13 cellular contexts compared by ENCODE assay signal in the genomic region with DNA sequence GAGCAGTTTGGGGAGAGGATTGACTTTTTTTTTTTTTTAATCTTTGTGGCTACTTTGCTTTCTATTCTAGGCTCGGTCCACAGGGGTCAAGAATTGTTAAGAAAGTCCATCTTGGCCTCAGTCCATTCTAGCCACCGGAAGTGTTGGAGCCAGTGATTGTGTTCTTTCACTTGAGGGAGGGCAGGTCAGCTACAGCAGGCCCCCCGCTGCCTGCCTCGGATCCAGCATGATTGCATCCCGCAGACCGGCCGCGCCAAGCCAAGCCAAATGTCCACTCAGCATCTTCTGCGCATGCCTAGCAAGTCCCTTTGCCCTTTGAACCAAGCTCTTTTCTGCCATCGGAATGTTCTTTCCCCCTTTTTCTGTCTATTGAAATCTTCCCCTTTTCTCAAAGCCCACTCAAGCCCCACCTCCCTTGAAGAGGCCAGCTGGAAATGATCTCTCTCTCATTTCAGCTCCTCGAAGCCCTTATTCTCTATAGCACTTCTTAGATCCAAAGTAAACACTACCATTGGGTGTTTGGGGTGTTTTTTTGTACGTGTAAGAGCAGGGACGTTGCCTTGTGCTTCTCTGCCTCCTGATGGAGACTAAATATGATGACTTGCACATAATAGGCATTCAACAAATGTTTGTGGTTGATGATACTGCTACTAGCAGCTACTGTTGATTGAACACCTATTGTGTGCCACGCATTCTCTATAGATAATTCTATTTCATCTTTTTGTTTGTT.
A peak's percentile ranks its signal among the peaks of the same experiment; 100 is the strongest.
DNase-seq lines count a peak whose midpoint lies in the region; ATAC-seq, FAIRE-seq and TF ChIP-seq lines count a peak whose summit lies in the region.
"Had no signal": no experiment of that assay in that cellular context is flagged by ENCODE, and none has a peak within 500 bp of the region (broad histone marks: within the 10 kb centered on the region; RNA-seq: fewer than 3 reads in every experiment).

No MANE protein-coding gene starts in this region.

- H2AFZ ChIP-seq in K562 (ENCODE audit: low read depth, low read length) = peak overlapping the region; percentile 35; the same call in 1 of the 2 replicates

- peak; percentile 76 for ATAC-seq in Right ventricle myocardium inferior
- ATAC-seq in K562 = no peak
- peak; percentile 33 for ATAC-seq in aorta (ENCODE audit: low FRiP score)
- ATAC-seq: gastroesophageal sphincter; stimulated activated naive CD8-positive, alpha-beta T cell treated with anti-CD3 and anti-CD28 coated beads, Interleukin-15, Interleukin-2, amounts not matched to agents 100 U/mL and 50 U/mL, for 24 hours had no signal

- H3K4me1 ChIP-seq in K562 (replicated peaks in 1 of 2; ENCODE audit: control insufficient read depth in 2 of 2, insufficient read depth in 2 of 2, low read length in 2 of 2) (peaks cover 3 to 38% of the 10 kb centered on the region in 2 experiments; a peak in 4 of 5 replicates), liver (ENCODE audit: control insufficient read depth in 4 of 4, insufficient read depth in 4 of 4, low read length in 3 of 4) (no peaks in the 10 kb centered on the region), aorta (ENCODE audit: control insufficient read depth in 1 of 2, insufficient read depth in 2 of 2, low read length in 2 of 2) (no peaks in the 10 kb centered on the region), colonic mucosa (no peaks in the 10 kb centered on the region)
- H3K4me1 ChIP-seq: gastroesophageal sphincter had no signal

- in situ Hi-C loops in K562 (cut with MboI) = no loop called here

- no peak; a peak in 1 of 6 replicates for TF ChIP-seq CTCF in K562 (IDR thresholded peaks at IDR 0.05 in 2 of 3, conservative IDR thresholded peaks at IDR 0.05 in 1 of 3; ENCODE audit: insufficient read depth in 2 of 3, low read depth in 1 of 3, low read length in 3 of 3)
- TF ChIP-seq CTCF in liver (IDR thresholded peaks at IDR 0.05; ENCODE audit: low read depth, low read length, missing input control) = no peak
- TF ChIP-seq CTCF in colonic mucosa (IDR thresholded peaks at IDR 0.05) = no peak

- intact Hi-C loops in Right ventricle myocardium inferior (cut with DNase I) = no loop called here
- intact Hi-C loops in cardiac septum (cut with DNase I) = no loop called here
- intact Hi-C loops in K562 (cut with micrococcal nuclease) = loop anchor here (5.0 kb wide), 1 partner anchor 138 kb away; no protein-coding TSS in a partner anchor
- intact Hi-C loops in aorta (cut with DNase I) = no loop called here
- intact Hi-C loops in colonic mucosa (cut with DNase I) = no loop called here

- no peak overlapping the region for H3K27ac ChIP-seq in K562 (ENCODE audit: extremely low read depth, low read depth, low read length)
- peak overlapping the region in 1 of 2 donors; percentile 7 for H3K27ac ChIP-seq in liver (ENCODE audit: low read depth in 1 of 2, low read length in 2 of 2)
- no peak overlapping the region for H3K27ac ChIP-seq in aorta (ENCODE audit: low read depth in 1 of 2, low read length in 2 of 2)
- no peak overlapping the region for H3K27ac ChIP-seq in colonic mucosa
- H3K27ac ChIP-seq: C4-2B, gastroesophageal sphincter had no signal

- no peak for TF ChIP-seq EP300 in K562 (IDR thresholded peaks at IDR 0.05; ENCODE audit: low read length)

- H3K4me3 ChIP-seq in K562 (no peak overlapping the region), liver (ENCODE audit: low read depth in 1 of 3, low read length in 3 of 3) (no peak overlapping the region), aorta (ENCODE audit: low read length in 2 of 2) (no peak overlapping the region), colonic mucosa (no peak overlapping the region)
- H3K4me3 ChIP-seq: gastroesophageal sphincter had no signal

- no peak for TF ChIP-seq POLR2A in K562 (conservative IDR thresholded peaks at IDR 0.05)

- 33% methylated on average over 14 of the region's 14 CpGs for WGBS in K562 (ENCODE audit: insufficient coverage, low coverage, missing lambda C conversion rate)
- 49% methylated on average over 14 of the region's 14 CpGs for WGBS in liver
- WGBS in aorta, 2 donors = 13 to 28% methylated on average over 14 of the region's 14 CpGs

- H3K4me2 ChIP-seq in K562 (ENCODE audit: insufficient read depth, low read length) = no peak overlapping the region; the same call in 1 of the 2 replicates

- POLR2A ChIA-PET in K562 (lab: Yijun Ruan, JAX) = interaction anchor here (0.6 to 1.2 kb wide), 2 partner anchors 18 to 19 kb away, joined by 4 read pairs; no protein-coding TSS in a partner anchor

- H3K9me1 ChIP-seq in K562 (ENCODE audit: control insufficient read depth, insufficient read depth, low read length) = no peaks in the 10 kb centered on the region

- H3K9ac ChIP-seq in K562 (ENCODE audit: insufficient read depth in 1 of 2, low read depth in 2 of 2, low read length in 2 of 2) (no peak overlapping the region), liver (ENCODE audit: low read depth in 1 of 2, low read length in 2 of 2) (no peak overlapping the region), colonic mucosa (ENCODE audit: low read depth in 2 of 2, low read length in 2 of 2) (no peak overlapping the region)

- H3K79me2 ChIP-seq in K562 (ENCODE audit: control insufficient read depth, insufficient read depth, low read length) = no peaks in the 10 kb centered on the region

- TF ChIP-seq RAD21 in K562 (CRISPR knock-in tag; conservative IDR thresholded peaks at IDR 0.05 in 1 of 2, IDR thresholded peaks at IDR 0.05 in 1 of 2) (peak in 1 of 2 experiments; percentile 10; a peak in 1 of 4 replicates), liver (IDR thresholded peaks at IDR 0.05) (peak in 1 of 2 donors; percentile 16)

- no peaks in the 10 kb centered on the region for H3K36me3 ChIP-seq in K562 (ENCODE audit: control insufficient read depth, insufficient read depth, low read length)
- no peaks in the 10 kb centered on the region for H3K36me3 ChIP-seq in liver (ENCODE audit: control insufficient read depth in 4 of 4, insufficient read depth in 3 of 4, low read depth in 1 of 4, low read length in 3 of 4)
- no peaks in the 10 kb centered on the region for H3K36me3 ChIP-seq in aorta (ENCODE audit: control insufficient read depth in 1 of 2, insufficient read depth in 2 of 2, low read length in 1 of 2)
- no peaks in the 10 kb centered on the region for H3K36me3 ChIP-seq in colonic mucosa
- H3K36me3 ChIP-seq: gastroesophageal sphincter had no signal

- H3K27me3 ChIP-seq in K562 (ENCODE audit: control insufficient read depth in 2 of 2, insufficient read depth in 2 of 2, low read length in 2 of 2) (no peaks in the 10 kb centered on the region), liver (ENCODE audit: control insufficient read depth in 4 of 4, insufficient read depth in 4 of 4, low read length in 3 of 4) (peaks cover 0 to 5% (median 0%) of the 10 kb centered on the region in 4 donors), aorta (ENCODE audit: control insufficient read depth in 1 of 2, insufficient read depth in 2 of 2, low read length in 1 of 2) (no peaks in the 10 kb centered on the region), colonic mucosa (no peaks in the 10 kb centered on the region)
- H3K27me3 ChIP-seq: gastroesophageal sphincter had no signal

- DNase-seq in Right ventricle myocardium inferior (ENCODE audit: missing footprints) = no peak
- DNase-seq in cardiac septum (ENCODE audit: low spot score) = no peak
- no peak for DNase-seq in K562 (ENCODE audit: extremely low read depth in 1 of 4, low spot score in 3 of 4)
- DNase-seq in aorta = peak in 1 of 2 donors; percentile 55
- no peak for DNase-seq in HuH-7 (ENCODE audit: low spot score)
- no peak for DNase-seq in RCC 7860 (ENCODE audit: low spot score)
- DNase-seq in colonic mucosa = no peak
- DNase-seq: activated CD4-positive, alpha-beta memory T cell treated with anti-CD3 and anti-CD28 coated beads, Interleukin-2, amount 10 ng/mL, durations not matched to agents 7 days and 5 days; NCI-H2081; stimulated activated naive CD8-positive, alpha-beta T cell treated with anti-CD3 and anti-CD28 coated beads, Interleukin-15, Interleukin-2, amounts not matched to agents 100 U/mL and 50 U/mL, for 24 hours had no signal

- no TSS peak for BruUV-seq in K562 (replicated peaks; lab: Mats Ljungman, UMichigan)

- FAIRE-seq in K562 (lab: Jason Lieb, UNC) (peak; percentile 35), RCC 7860 (lab: Jason Lieb, UNC) (no peak)

- H4K20me1 ChIP-seq in K562 (replicated peaks; ENCODE audit: control insufficient read depth, insufficient read depth, low read length) = no peaks in the 10 kb centered on the region

- CTCF ChIA-PET in K562 (lab: Yijun Ruan, JAX; ENCODE audit: low intra/inter-chr PET ratio) = interaction anchor here (0.7 kb wide), 1 partner anchor 320 kb away, joined by 3 read pairs; no protein-coding TSS in a partner anchor

- H3K9me3 ChIP-seq in K562 (replicated peaks; ENCODE audit: control insufficient read depth, insufficient read depth, low read depth, low read length) (no peaks in the 10 kb centered on the region), liver (ENCODE audit: control insufficient read depth in 4 of 4, low read length in 3 of 4) (no peaks in the 10 kb centered on the region), aorta (ENCODE audit: control insufficient read depth, low read length) (no peaks in the 10 kb centered on the region), colonic mucosa (no peaks in the 10 kb centered on the region)
- H3K9me3 ChIP-seq: gastroesophageal sphincter had no signal

TF ChIP-seq in K562, 482 proteins besides CTCF, POLR2A, EP300 and RAD21 (continues in another document):
- TF ChIP-seq HMGN3 (IDR thresholded peaks at IDR 0.05; ENCODE audit: borderline replicate concordance, extremely low read depth, insufficient read length, low read depth, low read length) (no peak), KDM1A (IDR thresholded peaks at IDR 0.05) (no peak)

TF ChIP-seq in liver, 16 proteins besides CTCF, POLR2A, EP300 and RAD21:
- TF ChIP-seq NR2F2 (IDR thresholded peaks at IDR 0.05) = peak; percentile 30
- TF ChIP-seq, protein P1, sequence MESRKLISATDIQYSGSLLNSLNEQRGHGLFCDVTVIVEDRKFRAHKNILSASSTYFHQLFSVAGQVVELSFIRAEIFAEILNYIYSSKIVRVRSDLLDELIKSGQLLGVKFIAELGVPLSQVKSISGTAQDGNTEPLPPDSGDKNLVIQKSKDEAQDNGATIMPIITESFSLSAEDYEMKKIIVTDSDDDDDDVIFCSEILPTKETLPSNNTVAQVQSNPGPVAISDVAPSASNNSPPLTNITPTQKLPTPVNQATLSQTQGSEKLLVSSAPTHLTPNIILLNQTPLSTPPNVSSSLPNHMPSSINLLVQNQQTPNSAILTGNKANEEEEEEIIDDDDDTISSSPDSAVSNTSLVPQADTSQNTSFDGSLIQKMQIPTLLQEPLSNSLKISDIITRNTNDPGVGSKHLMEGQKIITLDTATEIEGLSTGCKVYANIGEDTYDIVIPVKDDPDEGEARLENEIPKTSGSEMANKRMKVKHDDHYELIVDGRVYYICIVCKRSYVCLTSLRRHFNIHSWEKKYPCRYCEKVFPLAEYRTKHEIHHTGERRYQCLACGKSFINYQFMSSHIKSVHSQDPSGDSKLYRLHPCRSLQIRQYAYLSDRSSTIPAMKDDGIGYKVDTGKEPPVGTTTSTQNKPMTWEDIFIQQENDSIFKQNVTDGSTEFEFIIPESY (IDR thresholded peaks at IDR 0.05) = no peak
TF ChIP-seq in liver: peak in this region for 1.
